ENCODE assay signal across 17 cellular contexts in genomic region chr1:63923302-63923701, GRCh38.
"Had no signal": no experiment of that assay in that cellular context is flagged by ENCODE, and none has a peak within 500 bp of the region (broad histone marks: within the 10 kb centered on the region; RNA-seq: fewer than 3 reads in every experiment).

No MANE protein-coding gene starts in this region.

- H3K36me3 Mint-ChIP-seq: activated naive CD4-positive, alpha-beta T cell treated with anti-CD3 and anti-CD28 coated beads, Interleukin-2, amount 50 U/mL, for 24 hours; naive thymus-derived CD4-positive, alpha-beta T cell; neural progenitor cell; stimulated activated effector memory CD8-positive, alpha-beta T cell treated with anti-CD3 and anti-CD28 coated beads, Interleukin-12 subunit alpha, Interleukin-12 subunit beta, amount 100 ng/mL, for 72 hours had no signal

- H3K4me3 Mint-ChIP-seq: activated CD4-positive, alpha-beta T cell treated with anti-CD3 and anti-CD28 coated beads, Interleukin-2, amount 10 ng/mL, durations not matched to agents 7 days and 5 days; activated naive CD4-positive, alpha-beta T cell treated with anti-CD3 and anti-CD28 coated beads, Interleukin-2, amount 50 U/mL, for 24 hours; naive thymus-derived CD4-positive, alpha-beta T cell; neural progenitor cell; stimulated activated effector memory CD8-positive, alpha-beta T cell treated with anti-CD3 and anti-CD28 coated beads, Interleukin-12 subunit alpha, Interleukin-12 subunit beta, amount 100 ng/mL, for 72 hours had no signal

- ATAC-seq: activated CD4-positive, CD25-positive, alpha-beta regulatory T cell treated with anti-CD3 and anti-CD28 coated beads, Interleukin-2, amount 50 U/mL, for 24 hours; left lung; naive thymus-derived CD4-positive, alpha-beta T cell; sciatic nerve; stimulated activated effector memory CD8-positive, alpha-beta T cell treated with anti-CD3 and anti-CD28 coated beads, Interleukin-12 subunit alpha, Interleukin-12 subunit beta, amount 100 ng/mL, for 72 hours had no signal

- H3K27me3 ChIP-seq: adrenal gland, dorsolateral prefrontal cortex, left lung, neural progenitor cell, testis had no signal

- H3K4me1 Mint-ChIP-seq: activated CD4-positive, alpha-beta T cell treated with anti-CD3 and anti-CD28 coated beads, Interleukin-2, amount 10 ng/mL, durations not matched to agents 7 days and 5 days; activated naive CD4-positive, alpha-beta T cell treated with anti-CD3 and anti-CD28 coated beads, Interleukin-2, amount 50 U/mL, for 24 hours; stimulated activated effector memory CD8-positive, alpha-beta T cell treated with anti-CD3 and anti-CD28 coated beads, Interleukin-12 subunit alpha, Interleukin-12 subunit beta, amount 100 ng/mL, for 72 hours had no signal

- H3K4me3 ChIP-seq: adrenal gland, dorsolateral prefrontal cortex, left lung, neural progenitor cell, prostate gland, testis had no signal

- DNase-seq: activated CD4-positive, alpha-beta T cell treated with anti-CD3 and anti-CD28 coated beads, Interleukin-2, amount 10 ng/mL, durations not matched to agents 7 days and 5 days; activated CD8-positive, alpha-beta memory T cell treated with anti-CD3 and anti-CD28 coated beads for 24 hours; activated CD8-positive, alpha-beta memory T cell treated with anti-CD3 and anti-CD28 coated beads, Interleukin-2, amount 50 U/mL, for 48 hours; activated effector memory CD4-positive, alpha-beta T cell treated with Interleukin-2 at 50 U/mL for 16 hours; activated T-cell treated with anti-CD3 and anti-CD28 coated beads, Interleukin-2, amount 50 U/mL, for 48 hours; adrenal gland; left lung; naive thymus-derived CD4-positive, alpha-beta T cell; stimulated activated CD4-positive, alpha-beta T cell treated with anti-CD3 and anti-CD28 coated beads, Interleukin-4, amount 100 ng/mL, for 24 hours; testis had no signal

- H3K9me3 ChIP-seq: adrenal gland, left lung, prostate gland, testis had no signal

- H3K4me1 ChIP-seq: prostate gland had no signal

- H3K27ac Mint-ChIP-seq: activated CD4-positive, alpha-beta T cell treated with anti-CD3 and anti-CD28 coated beads, Interleukin-2, amount 10 ng/mL, durations not matched to agents 7 days and 5 days; activated naive CD4-positive, alpha-beta T cell treated with anti-CD3 and anti-CD28 coated beads, Interleukin-2, amount 50 U/mL, for 24 hours; naive thymus-derived CD4-positive, alpha-beta T cell; neural progenitor cell; stimulated activated effector memory CD8-positive, alpha-beta T cell treated with anti-CD3 and anti-CD28 coated beads, Interleukin-12 subunit alpha, Interleukin-12 subunit beta, amount 100 ng/mL, for 72 hours had no signal

- H3K27ac ChIP-seq: adrenal gland, left lung, neural progenitor cell, prostate gland, testis had no signal

- H3K36me3 ChIP-seq: adrenal gland, left lung, neural progenitor cell, prostate gland had no signal

- H3K27me3 Mint-ChIP-seq: activated CD4-positive, alpha-beta T cell treated with anti-CD3 and anti-CD28 coated beads, Interleukin-2, amount 10 ng/mL, durations not matched to agents 7 days and 5 days; naive thymus-derived CD4-positive, alpha-beta T cell had no signal

- H3K9me3 Mint-ChIP-seq: activated CD4-positive, alpha-beta T cell treated with anti-CD3 and anti-CD28 coated beads, Interleukin-2, amount 10 ng/mL, durations not matched to agents 7 days and 5 days; activated naive CD4-positive, alpha-beta T cell treated with anti-CD3 and anti-CD28 coated beads, Interleukin-2, amount 50 U/mL, for 24 hours; neural progenitor cell; stimulated activated effector memory CD8-positive, alpha-beta T cell treated with anti-CD3 and anti-CD28 coated beads, Interleukin-12 subunit alpha, Interleukin-12 subunit beta, amount 100 ng/mL, for 72 hours had no signal
